ENCODE assay signal across 11 cellular contexts in the genomic region with DNA sequence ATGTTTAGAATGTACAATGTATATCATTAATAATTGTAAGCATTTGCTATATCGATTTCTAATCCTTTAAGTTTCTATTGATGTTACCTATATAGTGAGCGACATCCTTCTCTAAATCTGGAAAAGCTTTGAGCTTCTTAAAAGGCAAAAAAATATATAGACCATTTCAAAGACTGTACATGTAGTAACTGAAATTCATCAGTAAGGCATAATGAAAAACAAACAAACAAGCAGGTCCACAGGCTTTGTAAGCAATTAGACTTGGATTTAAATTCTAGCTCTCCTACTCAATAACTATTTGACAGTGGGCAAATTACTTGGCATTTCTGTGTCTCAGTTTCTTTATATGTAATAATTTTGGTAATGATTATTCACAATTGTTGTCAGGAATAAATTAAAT. TPM values are rescaled to one million over a fixed set of nuclear protein-coding genes. Genes with fewer than 3 reads are reported as not detected.
"Had no signal": no experiment of that assay in that cellular context is flagged by ENCODE, and none has a peak within 500 bp of the region (broad histone marks: within the 10 kb centered on the region; RNA-seq: fewer than 3 reads in every experiment).

No MANE protein-coding gene starts in this region.

- H3K9ac ChIP-seq: KMS-11 had no signal

- ATAC-seq: HepG2, K562 had no signal

- DNase-seq: IMR-90, KBM-7, KG1 had no signal

- FAIRE-seq: HepG2, HTR-8/SVneo, K562 had no signal

- H3K4me3 ChIP-seq: K562 had no signal

- H3K27ac ChIP-seq: HL-60, KMS-11 had no signal

- H3K4me2 ChIP-seq: KMS-11 had no signal

RNA-seq across cellular contexts. Expression of gene NACA2, which starts 51.7 kb away (rescaled TPM):
- total RNA-seq: HepG2, HT-29, HT1080, IMR-90 had no signal
- polyA plus RNA-seq: IgD-negative memory B cell, IMR-90 had no signal
